Comparison of ENCODE assay signal across 10 cellular contexts in genomic region chrX:19535481-19535880, GRCh38. TPM values are rescaled to one million over a fixed set of nuclear protein-coding genes. Genes with fewer than 3 reads are reported as not detected.
A peak's percentile ranks its signal among the peaks of the same experiment; 100 is the strongest.
DNase-seq lines count a peak whose midpoint lies in the region; ATAC-seq and TF ChIP-seq lines count a peak whose summit lies in the region.
"Had no signal": no experiment of that assay in that cellular context is flagged by ENCODE, and none has a peak within 500 bp of the region (broad histone marks: within the 10 kb centered on the region; RNA-seq: fewer than 3 reads in every experiment).

No MANE protein-coding gene starts in this region.

- H3K9me3 ChIP-seq in osteoblast (ENCODE audit: low read depth, low read length): no peaks in the 10 kb centered on the region
- H3K9me3 ChIP-seq: BLaER1 had no signal

- no peaks in the 10 kb centered on the region for H3K79me2 ChIP-seq in osteoblast (ENCODE audit: insufficient read depth, low read length)

- H3K36me3 ChIP-seq in osteoblast (ENCODE audit: insufficient read depth, low read length): no peaks in the 10 kb centered on the region

- no peaks in the 10 kb centered on the region for H3K4me1 ChIP-seq in osteoblast (ENCODE audit: insufficient read depth, low read length)
- H3K4me1 ChIP-seq: BLaER1 had no signal

- TF ChIP-seq CTCF in choroid plexus epithelial cell (conservative IDR thresholded peaks at IDR 0.05; ENCODE audit: low read depth, low read length): peak; percentile 58
- TF ChIP-seq CTCF in osteoblast (IDR thresholded peaks at IDR 0.05; ENCODE audit: extremely low read depth, low read depth, low read length): peak; percentile 48

- H2AFZ ChIP-seq in osteoblast (ENCODE audit: low read length): no peak overlapping the region

- no peak overlapping the region for H3K27ac ChIP-seq in osteoblast (ENCODE audit: low read depth, low read length)
- H3K27ac ChIP-seq: BLaER1 had no signal

- H3K4me2 ChIP-seq in osteoblast (ENCODE audit: insufficient read depth, low read length): no peak overlapping the region
- H3K4me2 ChIP-seq: BLaER1 had no signal

- ATAC-seq in HG03460 (IDR thresholded peaks at IDR 0.05; ENCODE audit: unreplicated experiment) (no peak), HG02759 (IDR thresholded peaks at IDR 0.05; ENCODE audit: unreplicated experiment) (no peak)
- ATAC-seq: activated T-helper 17 cell treated with anti-CD3 and anti-CD28 coated beads, Interleukin-2, amount 50 U/mL, for 72 hours had no signal

- H3K4me3 ChIP-seq in choroid plexus epithelial cell (ENCODE audit: low read depth, low read length): no peak overlapping the region
- no peak overlapping the region for H3K4me3 ChIP-seq in osteoblast (ENCODE audit: insufficient read depth, low read length)
- H3K4me3 ChIP-seq: BLaER1 had no signal

- no peaks in the 10 kb centered on the region for H3K27me3 ChIP-seq in osteoblast (ENCODE audit: insufficient read depth, low read length)
- H3K27me3 ChIP-seq: BLaER1 had no signal

- no peaks in the 10 kb centered on the region for H4K20me1 ChIP-seq in osteoblast (ENCODE audit: insufficient read depth, low read length)
- H4K20me1 ChIP-seq: BLaER1 had no signal

- DNase-seq in NCI-H1105 treated with DMSO at 0.1 percent for 48 hours (lab: John Stamatoyannopoulos, UW): peak; percentile 34
- DNase-seq in NCI-H1105 (lab: John Stamatoyannopoulos, UW): no peak
- peak; percentile 49 for DNase-seq in NAMALWA (ENCODE audit: low spot score)
- DNase-seq in choroid plexus epithelial cell (ENCODE audit: low read depth): peak; percentile 57
- peak; percentile 62 for DNase-seq in osteoblast (ENCODE audit: insufficient read length, low spot score, missing footprints)
- DNase-seq in HuH-7 (ENCODE audit: low spot score): no peak

RNA-seq across cellular contexts. Expression of gene MAP3K15, which starts 20.2 kb away (rescaled TPM):
- under 0.01 TPM in 2 replicates for total RNA-seq in osteoblast

Comparison
In these comparisons a context has a peak if more than half of its experiments do, and no peak if none do; other contexts are left out.
1. DNase-seq: peak in NCI-H1105 treated with DMSO at 0.1 percent for 48 hours (single experiment), NAMALWA (single experiment), choroid plexus epithelial cell (single experiment) and osteoblast (single experiment); none in NCI-H1105 (single experiment) and HuH-7 (single experiment).